1 cellular context compared by ENCODE assay signal in genomic region chr20:34322267-34323105, GRCh38.
A peak's percentile ranks its signal among the peaks of the same experiment; 100 is the strongest.
TF ChIP-seq lines count a peak whose summit lies in the region.

No MANE protein-coding gene starts in this region.

TF ChIP-seq in K562, 482 proteins besides CTCF, POLR2A, EP300 and RAD21 (continued from another document and continues in another):
- TF ChIP-seq, protein P1, sequence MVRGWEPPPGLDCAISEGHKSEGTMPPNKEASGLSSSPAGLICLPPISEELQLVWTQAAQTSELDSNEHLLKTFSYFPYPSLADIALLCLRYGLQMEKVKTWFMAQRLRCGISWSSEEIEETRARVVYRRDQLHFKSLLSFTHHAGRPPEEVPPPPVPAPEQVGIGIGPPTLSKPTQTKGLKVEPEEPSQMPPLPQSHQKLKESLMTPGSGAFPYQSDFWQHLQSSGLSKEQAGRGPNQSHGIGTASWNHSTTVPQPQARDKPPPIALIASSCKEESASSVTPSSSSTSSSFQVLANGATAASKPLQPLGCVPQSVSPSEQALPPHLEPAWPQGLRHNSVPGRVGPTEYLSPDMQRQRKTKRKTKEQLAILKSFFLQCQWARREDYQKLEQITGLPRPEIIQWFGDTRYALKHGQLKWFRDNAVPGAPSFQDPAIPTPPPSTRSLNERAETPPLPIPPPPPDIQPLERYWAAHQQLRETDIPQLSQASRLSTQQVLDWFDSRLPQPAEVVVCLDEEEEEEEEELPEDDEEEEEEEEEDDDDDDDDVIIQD (CRISPR knock-in tag; IDR thresholded peaks at IDR 0.05) = 0 out of 2 replicates have a peak, but pooled peaks have one; percentile 54
- no peak for TF ChIP-seq MCM5 (IDR thresholded peaks at IDR 0.05; ENCODE audit: low read depth)
- TF ChIP-seq ZNF398 (CRISPR knock-in tag; IDR thresholded peaks at IDR 0.05) = 0 out of 2 replicates have a peak, but pooled peaks have one; percentile 33
- 0 out of 2 replicates have a peak, but pooled peaks have one; percentile 66 for TF ChIP-seq OTX1 (CRISPR knock-in tag; IDR thresholded peaks at IDR 0.05)
- TF ChIP-seq, protein P2, sequence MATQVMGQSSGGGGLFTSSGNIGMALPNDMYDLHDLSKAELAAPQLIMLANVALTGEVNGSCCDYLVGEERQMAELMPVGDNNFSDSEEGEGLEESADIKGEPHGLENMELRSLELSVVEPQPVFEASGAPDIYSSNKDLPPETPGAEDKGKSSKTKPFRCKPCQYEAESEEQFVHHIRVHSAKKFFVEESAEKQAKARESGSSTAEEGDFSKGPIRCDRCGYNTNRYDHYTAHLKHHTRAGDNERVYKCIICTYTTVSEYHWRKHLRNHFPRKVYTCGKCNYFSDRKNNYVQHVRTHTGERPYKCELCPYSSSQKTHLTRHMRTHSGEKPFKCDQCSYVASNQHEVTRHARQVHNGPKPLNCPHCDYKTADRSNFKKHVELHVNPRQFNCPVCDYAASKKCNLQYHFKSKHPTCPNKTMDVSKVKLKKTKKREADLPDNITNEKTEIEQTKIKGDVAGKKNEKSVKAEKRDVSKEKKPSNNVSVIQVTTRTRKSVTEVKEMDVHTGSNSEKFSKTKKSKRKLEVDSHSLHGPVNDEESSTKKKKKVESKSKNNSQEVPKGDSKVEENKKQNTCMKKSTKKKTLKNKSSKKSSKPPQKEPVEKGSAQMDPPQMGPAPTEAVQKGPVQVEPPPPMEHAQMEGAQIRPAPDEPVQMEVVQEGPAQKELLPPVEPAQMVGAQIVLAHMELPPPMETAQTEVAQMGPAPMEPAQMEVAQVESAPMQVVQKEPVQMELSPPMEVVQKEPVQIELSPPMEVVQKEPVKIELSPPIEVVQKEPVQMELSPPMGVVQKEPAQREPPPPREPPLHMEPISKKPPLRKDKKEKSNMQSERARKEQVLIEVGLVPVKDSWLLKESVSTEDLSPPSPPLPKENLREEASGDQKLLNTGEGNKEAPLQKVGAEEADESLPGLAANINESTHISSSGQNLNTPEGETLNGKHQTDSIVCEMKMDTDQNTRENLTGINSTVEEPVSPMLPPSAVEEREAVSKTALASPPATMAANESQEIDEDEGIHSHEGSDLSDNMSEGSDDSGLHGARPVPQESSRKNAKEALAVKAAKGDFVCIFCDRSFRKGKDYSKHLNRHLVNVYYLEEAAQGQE (CRISPR knock-in tag; IDR thresholded peaks at IDR 0.05; ENCODE audit: low read depth) = no peak
- TF ChIP-seq ZNF445 (CRISPR knock-in tag; IDR thresholded peaks at IDR 0.05; ENCODE audit: low read depth) = 0 out of 2 replicates have a peak, but pooled peaks have one; percentile 70
- TF ChIP-seq, protein P3, sequence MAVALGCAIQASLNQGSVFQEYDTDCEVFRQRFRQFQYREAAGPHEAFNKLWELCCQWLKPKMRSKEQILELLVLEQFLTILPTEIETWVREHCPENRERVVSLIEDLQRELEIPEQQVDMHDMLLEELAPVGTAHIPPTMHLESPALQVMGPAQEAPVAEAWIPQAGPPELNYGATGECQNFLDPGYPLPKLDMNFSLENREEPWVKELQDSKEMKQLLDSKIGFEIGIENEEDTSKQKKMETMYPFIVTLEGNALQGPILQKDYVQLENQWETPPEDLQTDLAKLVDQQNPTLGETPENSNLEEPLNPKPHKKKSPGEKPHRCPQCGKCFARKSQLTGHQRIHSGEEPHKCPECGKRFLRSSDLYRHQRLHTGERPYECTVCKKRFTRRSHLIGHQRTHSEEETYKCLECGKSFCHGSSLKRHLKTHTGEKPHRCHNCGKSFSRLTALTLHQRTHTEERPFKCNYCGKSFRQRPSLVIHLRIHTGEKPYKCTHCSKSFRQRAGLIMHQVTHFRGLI (CRISPR knock-in tag; IDR thresholded peaks at IDR 0.05) = peak; percentile 56; the same call in 1 of the 2 replicates
- TF ChIP-seq MEF2A (IDR thresholded peaks at IDR 0.05; ENCODE audit: control insufficient read depth, low read depth, low read length) = no peak
- TF ChIP-seq MECOM (CRISPR knock-in tag; IDR thresholded peaks at IDR 0.05) = peak; percentile 80
- TF ChIP-seq ZNF444 (CRISPR knock-in tag; IDR thresholded peaks at IDR 0.05) = peak; percentile 62; the same call in 1 of the 2 replicates
- TF ChIP-seq DDX20 (tag; IDR thresholded peaks at IDR 0.05; ENCODE audit: low read depth) = peak; percentile 86
- TF ChIP-seq ILK (tag; IDR thresholded peaks at IDR 0.05; ENCODE audit: borderline replicate concordance, low read depth) = peak; percentile 61; the same call in 1 of the 2 replicates
- TF ChIP-seq GABPA (tag; conservative IDR thresholded peaks at IDR 0.05; ENCODE audit: low read depth) = peak; percentile 25; the same call in 1 of the 2 replicates
- TF ChIP-seq TCFL5 (CRISPR knock-in tag; conservative IDR thresholded peaks at IDR 0.05) = peak; percentile 65; the same call in 1 of the 2 replicates
- no peak for TF ChIP-seq SMAD1 (IDR thresholded peaks at IDR 0.05; ENCODE audit: low read depth, low read length, partially characterized antibody)
- TF ChIP-seq XRCC4 (IDR thresholded peaks at IDR 0.05; ENCODE audit: extremely low read depth, insufficient read depth, insufficient read length) = no peak
- peak; percentile 75 for TF ChIP-seq ZNF766 (CRISPR knock-in tag; conservative IDR thresholded peaks at IDR 0.05)
- no peak for TF ChIP-seq ZFP91 (CRISPR knock-in tag; IDR thresholded peaks at IDR 0.05)
- no peak for TF ChIP-seq ZFP30 (CRISPR knock-in tag; IDR thresholded peaks at IDR 0.05; ENCODE audit: borderline replicate concordance)
- peak; percentile 95 for TF ChIP-seq ZNF76 (CRISPR knock-in tag; IDR thresholded peaks at IDR 0.05; ENCODE audit: borderline replicate concordance)
- peak; percentile 52; the same call in 1 of the 2 replicates for TF ChIP-seq TEAD2 (tag; IDR thresholded peaks at IDR 0.05)
- no peak for TF ChIP-seq ZNF764 (CRISPR knock-in tag; IDR thresholded peaks at IDR 0.05; ENCODE audit: low read depth)
- 0 out of 2 replicates have a peak, but pooled peaks have one; percentile 31 for TF ChIP-seq ZNF561 (CRISPR knock-in tag; conservative IDR thresholded peaks at IDR 0.05)
- TF ChIP-seq CXXC5 (CRISPR knock-in tag; IDR thresholded peaks at IDR 0.05) = peak; percentile 72
- no peak for TF ChIP-seq KLF16 (IDR thresholded peaks at IDR 0.05)
- TF ChIP-seq E2F6 (IDR thresholded peaks at IDR 0.05; ENCODE audit: borderline replicate concordance in 1 of 2, extremely low read depth in 1 of 2, insufficient read depth in 1 of 2, insufficient read length in 1 of 2, low read depth in 1 of 2, low read length in 1 of 2, poor library complexity in 1 of 2, severe bottlenecking in 1 of 2) = no peak
- no peak for TF ChIP-seq NR2C1 (IDR thresholded peaks at IDR 0.05)
- peak; percentile 88 for TF ChIP-seq NR2C1 (tag; IDR thresholded peaks at IDR 0.05)
- peak; percentile 90 for TF ChIP-seq PTRF (tag; IDR thresholded peaks at IDR 0.05)
- TF ChIP-seq, protein P4, sequence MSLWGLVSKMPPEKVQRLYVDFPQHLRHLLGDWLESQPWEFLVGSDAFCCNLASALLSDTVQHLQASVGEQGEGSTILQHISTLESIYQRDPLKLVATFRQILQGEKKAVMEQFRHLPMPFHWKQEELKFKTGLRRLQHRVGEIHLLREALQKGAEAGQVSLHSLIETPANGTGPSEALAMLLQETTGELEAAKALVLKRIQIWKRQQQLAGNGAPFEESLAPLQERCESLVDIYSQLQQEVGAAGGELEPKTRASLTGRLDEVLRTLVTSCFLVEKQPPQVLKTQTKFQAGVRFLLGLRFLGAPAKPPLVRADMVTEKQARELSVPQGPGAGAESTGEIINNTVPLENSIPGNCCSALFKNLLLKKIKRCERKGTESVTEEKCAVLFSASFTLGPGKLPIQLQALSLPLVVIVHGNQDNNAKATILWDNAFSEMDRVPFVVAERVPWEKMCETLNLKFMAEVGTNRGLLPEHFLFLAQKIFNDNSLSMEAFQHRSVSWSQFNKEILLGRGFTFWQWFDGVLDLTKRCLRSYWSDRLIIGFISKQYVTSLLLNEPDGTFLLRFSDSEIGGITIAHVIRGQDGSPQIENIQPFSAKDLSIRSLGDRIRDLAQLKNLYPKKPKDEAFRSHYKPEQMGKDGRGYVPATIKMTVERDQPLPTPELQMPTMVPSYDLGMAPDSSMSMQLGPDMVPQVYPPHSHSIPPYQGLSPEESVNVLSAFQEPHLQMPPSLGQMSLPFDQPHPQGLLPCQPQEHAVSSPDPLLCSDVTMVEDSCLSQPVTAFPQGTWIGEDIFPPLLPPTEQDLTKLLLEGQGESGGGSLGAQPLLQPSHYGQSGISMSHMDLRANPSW (CRISPR knock-in tag; IDR thresholded peaks at IDR 0.05) = no peak
- peak; percentile 89; the same call in 1 of the 2 replicates for TF ChIP-seq ZNF668 (CRISPR knock-in tag; IDR thresholded peaks at IDR 0.05)
- peak; percentile 92; the same call in 1 of the 2 replicates for TF ChIP-seq KLF6 (CRISPR knock-in tag; IDR thresholded peaks at IDR 0.05; ENCODE audit: borderline replicate concordance)
- TF ChIP-seq SMARCE1 (IDR thresholded peaks at IDR 0.05) = no peak; the same call in 1 of the 2 replicates
- peak; percentile 75 for TF ChIP-seq CBFA2T3 (IDR thresholded peaks at IDR 0.05)
- no peak for TF ChIP-seq GATAD2A (IDR thresholded peaks at IDR 0.05)
- TF ChIP-seq, protein P5, sequence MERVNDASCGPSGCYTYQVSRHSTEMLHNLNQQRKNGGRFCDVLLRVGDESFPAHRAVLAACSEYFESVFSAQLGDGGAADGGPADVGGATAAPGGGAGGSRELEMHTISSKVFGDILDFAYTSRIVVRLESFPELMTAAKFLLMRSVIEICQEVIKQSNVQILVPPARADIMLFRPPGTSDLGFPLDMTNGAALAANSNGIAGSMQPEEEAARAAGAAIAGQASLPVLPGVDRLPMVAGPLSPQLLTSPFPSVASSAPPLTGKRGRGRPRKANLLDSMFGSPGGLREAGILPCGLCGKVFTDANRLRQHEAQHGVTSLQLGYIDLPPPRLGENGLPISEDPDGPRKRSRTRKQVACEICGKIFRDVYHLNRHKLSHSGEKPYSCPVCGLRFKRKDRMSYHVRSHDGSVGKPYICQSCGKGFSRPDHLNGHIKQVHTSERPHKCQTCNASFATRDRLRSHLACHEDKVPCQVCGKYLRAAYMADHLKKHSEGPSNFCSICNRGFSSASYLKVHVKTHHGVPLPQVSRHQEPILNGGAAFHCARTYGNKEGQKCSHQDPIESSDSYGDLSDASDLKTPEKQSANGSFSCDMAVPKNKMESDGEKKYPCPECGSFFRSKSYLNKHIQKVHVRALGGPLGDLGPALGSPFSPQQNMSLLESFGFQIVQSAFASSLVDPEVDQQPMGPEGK (CRISPR knock-in tag; IDR thresholded peaks at IDR 0.05; ENCODE audit: borderline replicate concordance) = peak; percentile 22; the same call in 1 of the 2 replicates
- no peak for TF ChIP-seq MED1 (CRISPR knock-in tag; IDR thresholded peaks at IDR 0.05; ENCODE audit: borderline replicate concordance)
- no peak for TF ChIP-seq SMARCA5 (IDR thresholded peaks at IDR 0.05)
- TF ChIP-seq GTF2E2 (tag; IDR thresholded peaks at IDR 0.05) = 0 out of 2 replicates have a peak, but pooled peaks have one; percentile 57
- TF ChIP-seq MAZ (CRISPR knock-in tag; conservative IDR thresholded peaks at IDR 0.05 in 1 of 2, IDR thresholded peaks at IDR 0.05 in 1 of 2) = peak in 1 of 2 experiments; percentile 45; a peak in 1 of 4 replicates
- 0 out of 2 replicates have a peak, but pooled peaks have one; percentile 48 for TF ChIP-seq ZBTB17 (CRISPR knock-in tag; IDR thresholded peaks at IDR 0.05)
- TF ChIP-seq, protein P6, sequence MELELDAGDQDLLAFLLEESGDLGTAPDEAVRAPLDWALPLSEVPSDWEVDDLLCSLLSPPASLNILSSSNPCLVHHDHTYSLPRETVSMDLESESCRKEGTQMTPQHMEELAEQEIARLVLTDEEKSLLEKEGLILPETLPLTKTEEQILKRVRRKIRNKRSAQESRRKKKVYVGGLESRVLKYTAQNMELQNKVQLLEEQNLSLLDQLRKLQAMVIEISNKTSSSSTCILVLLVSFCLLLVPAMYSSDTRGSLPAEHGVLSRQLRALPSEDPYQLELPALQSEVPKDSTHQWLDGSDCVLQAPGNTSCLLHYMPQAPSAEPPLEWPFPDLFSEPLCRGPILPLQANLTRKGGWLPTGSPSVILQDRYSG (tag; conservative IDR thresholded peaks at IDR 0.05; ENCODE audit: low read depth) = peak; percentile 93
- 0 out of 2 replicates have a peak, but pooled peaks have one; percentile 18 for TF ChIP-seq HBP1 (CRISPR knock-in tag; IDR thresholded peaks at IDR 0.05)
- 0 out of 2 replicates have a peak, but pooled peaks have one; percentile 33 for TF ChIP-seq KLF1 (tag; IDR thresholded peaks at IDR 0.05)
- TF ChIP-seq SMAD3 (CRISPR knock-in tag; conservative IDR thresholded peaks at IDR 0.05) = peak; percentile 94
- peak; percentile 64; the same call in 1 of the 2 replicates for TF ChIP-seq E2F3 (CRISPR knock-in tag; IDR thresholded peaks at IDR 0.05)
